ENCODE assay signal across 13 cellular contexts in genomic region chr1:227225715-227226346, GRCh38.
DNase-seq lines count a peak whose midpoint lies in the region; TF ChIP-seq lines count a peak whose summit lies in the region.
"Had no signal": no experiment of that assay in that cellular context is flagged by ENCODE, and none has a peak within 500 bp of the region (broad histone marks: within the 10 kb centered on the region; RNA-seq: fewer than 3 reads in every experiment).

No MANE protein-coding gene starts in this region.

- H3K4me3 ChIP-seq in NB4 (ENCODE audit: low read depth, low read length) (no peak overlapping the region), cardiac fibroblast (replicated peaks in 1 of 2; ENCODE audit: low read depth in 2 of 2, low read length in 2 of 2) (peak overlapping the region in 1 of 2 donors; percentile 9), Karpas-422 (ENCODE audit: low read length) (no peak overlapping the region)
- H3K4me3 ChIP-seq in effector memory CD4-positive, alpha-beta T cell (ENCODE audit: insufficient read depth, low read depth, low read length, poor library complexity, severe bottlenecking) = no peak overlapping the region
- H3K4me3 ChIP-seq: skin epidermis had no signal

- H3K4me1 ChIP-seq in effector memory CD4-positive, alpha-beta T cell (ENCODE audit: control insufficient read depth, insufficient read depth, low read length, poor library complexity, severe bottlenecking) = no peaks in the 10 kb centered on the region
- no peaks in the 10 kb centered on the region for H3K4me1 ChIP-seq in Karpas-422 (ENCODE audit: low read length)

- no peak for TF ChIP-seq POLR2A in NB4 (IDR thresholded peaks at IDR 0.05; ENCODE audit: extremely low read depth, insufficient read length)

- H3K27ac ChIP-seq in effector memory CD4-positive, alpha-beta T cell (ENCODE audit: insufficient read depth, low read length, poor library complexity, severe bottlenecking) = no peak overlapping the region
- H3K27ac ChIP-seq in Karpas-422 (ENCODE audit: low read length) = no peak overlapping the region
- H3K27ac ChIP-seq: skin epidermis had no signal

- H3K9ac ChIP-seq in Karpas-422 (ENCODE audit: low read length) = no peak overlapping the region

- H3K27me3 ChIP-seq in effector memory CD4-positive, alpha-beta T cell (replicated peaks; ENCODE audit: control insufficient read depth, insufficient read depth, low read length, poor library complexity, severe bottlenecking) = no peaks in the 10 kb centered on the region
- no peaks in the 10 kb centered on the region for H3K27me3 ChIP-seq in Karpas-422 (ENCODE audit: low read length)

- no peaks in the 10 kb centered on the region for H3K36me3 ChIP-seq in effector memory CD4-positive, alpha-beta T cell (ENCODE audit: control insufficient read depth, insufficient read depth, low read length)
- H3K36me3 ChIP-seq in Karpas-422 (ENCODE audit: insufficient read depth, low read length) = no peaks in the 10 kb centered on the region

- H2AFZ ChIP-seq in Karpas-422 (ENCODE audit: low read length) = no peak overlapping the region

- peak; percentile 80 for DNase-seq in EL
- peak; percentile 81 for DNase-seq in NB4 (ENCODE audit: low read depth)
- peak; percentile 68 to 93 for DNase-seq in cardiac fibroblast (ENCODE audit: low read depth in 2 of 2)
- DNase-seq in myocyte (ENCODE audit: low read depth) = peak; percentile 16
- no peak for DNase-seq in DMS79 treated with DMSO at 0.1 percent for 48 hours (lab: John Stamatoyannopoulos, UW)
- no peak for DNase-seq in effector memory CD4-positive, alpha-beta T cell
- no peak for DNase-seq in Karpas-422
- DNase-seq in hypothalamus (lab: John Stamatoyannopoulos, UW) = no peak
- DNase-seq: activated naive CD4-positive, alpha-beta T cell; DMS53; endodermal cell; NCI-H82 had no signal

- H4K20me1 ChIP-seq in Karpas-422 (ENCODE audit: insufficient read depth, low read depth, low read length) = no peaks in the 10 kb centered on the region

- no peak overlapping the region for H3K4me2 ChIP-seq in Karpas-422 (ENCODE audit: low read depth, low read length, poor library complexity, severe bottlenecking)

- TF ChIP-seq CTCF in NB4 (IDR thresholded peaks at IDR 0.05; ENCODE audit: low read depth, low read length) (no peak), cardiac fibroblast (IDR thresholded peaks at IDR 0.05; ENCODE audit: low read depth, low read length) (no peak)

- H3K9me2 ChIP-seq in Karpas-422 (replicated peaks; ENCODE audit: insufficient read depth, low read length) = no peaks in the 10 kb centered on the region

- no peaks in the 10 kb centered on the region for H3K79me2 ChIP-seq in Karpas-422 (ENCODE audit: low read length)

- no peaks in the 10 kb centered on the region for H3K9me3 ChIP-seq in effector memory CD4-positive, alpha-beta T cell (ENCODE audit: control insufficient read depth, low read length)
- H3K9me3 ChIP-seq in Karpas-422 (ENCODE audit: low read length) = no peaks in the 10 kb centered on the region

Comparison
In these comparisons a context has a peak if more than half of its experiments do, and no peak if none do; other contexts are left out.
1. DNase-seq: peak in EL (single experiment), NB4 (single experiment), cardiac fibroblast (2 of 2) and myocyte (single experiment); none in DMS79 treated with DMSO at 0.1 percent for 48 hours (single experiment), effector memory CD4-positive, alpha-beta T cell (0 of 3), Karpas-422 (single experiment) and hypothalamus (0 of 51).